ENCODE assay signal across 10 cellular contexts in genomic region chr13:111201304-111201940, GRCh38.
DNase-seq lines count a peak whose midpoint lies in the region; ATAC-seq and TF ChIP-seq lines count a peak whose summit lies in the region.
"Had no signal": no experiment of that assay in that cellular context is flagged by ENCODE, and none has a peak within 500 bp of the region (broad histone marks: within the 10 kb centered on the region; RNA-seq: fewer than 3 reads in every experiment).

No MANE protein-coding gene starts in this region.

- TF ChIP-seq CTCF in GM13976 (IDR thresholded peaks at IDR 0.05; ENCODE audit: borderline replicate concordance, control extremely low read depth, extremely low read depth, insufficient read depth, missing control alignments): no peak

- H3K36me3 ChIP-seq in CD4-positive, CD25-positive, alpha-beta regulatory T cell (ENCODE audit: control insufficient read depth, insufficient read depth, low read length): peaks cover 14% of the 10 kb centered on the region

- peak overlapping the region in 2 of 4 donors; percentile 15 to 52 for H3K4me3 Mint-ChIP-seq in CD4-positive, CD25-positive, alpha-beta regulatory T cell
- H3K4me3 Mint-ChIP-seq in T-cell: peak overlapping the region in 1 of 3 donors; percentile 62
- peak overlapping the region; percentile 18 to 88 (median 68) for H3K4me3 Mint-ChIP-seq in naive B cell
- H3K4me3 Mint-ChIP-seq: activated CD4-positive, alpha-beta memory T cell treated with anti-CD3 and anti-CD28 coated beads, Interleukin-2, amount 10 ng/mL, durations not matched to agents 7 days and 5 days had no signal

- H3K4me3 ChIP-seq in CD4-positive, CD25-positive, alpha-beta regulatory T cell (ENCODE audit: low read depth, low read length): no peak overlapping the region

- H3K27me3 ChIP-seq in CD4-positive, CD25-positive, alpha-beta regulatory T cell (ENCODE audit: control insufficient read depth, insufficient read depth, low read length): no peaks in the 10 kb centered on the region

- no peaks in the 10 kb centered on the region for H3K9me3 Mint-ChIP-seq in CD4-positive, CD25-positive, alpha-beta regulatory T cell
- no peaks in the 10 kb centered on the region for H3K9me3 Mint-ChIP-seq in T-cell
- peaks cover 0 to 2% (median 0%) of the 10 kb centered on the region in 7 donors for H3K9me3 Mint-ChIP-seq in naive B cell

- in situ Hi-C loops in GM13976 (cut with MboI; ENCODE audit: low sequenced_read_pairs, unreplicated experiment): loop anchor here (25.0 kb wide), 1 partner anchor 289 kb away; the partner anchor contains the start of gene ANKRD10

- CTCF ChIA-PET in T-cell (lab: Charles Lee): interaction anchor here (0.6 to 1.0 kb wide), 2 partner anchors 13 to 24 kb away, joined by 3 read pairs; no protein-coding TSS in a partner anchor

- H3K9me3 ChIP-seq in CD4-positive, CD25-positive, alpha-beta regulatory T cell (ENCODE audit: control insufficient read depth in 2 of 2, low read length in 2 of 2): no peaks in the 10 kb centered on the region

- peak overlapping the region; percentile 81 to 93 (median 88) for H3K27ac Mint-ChIP-seq in CD4-positive, CD25-positive, alpha-beta regulatory T cell
- H3K27ac Mint-ChIP-seq in T-cell: peak overlapping the region; percentile 61 to 75
- H3K27ac Mint-ChIP-seq in naive B cell: peak overlapping the region; percentile 84 to 95 (median 89)
- H3K27ac Mint-ChIP-seq: activated CD4-positive, alpha-beta memory T cell treated with anti-CD3 and anti-CD28 coated beads, Interleukin-2, amount 10 ng/mL, durations not matched to agents 7 days and 5 days had no signal

- H3K4me1 Mint-ChIP-seq in CD4-positive, CD25-positive, alpha-beta regulatory T cell: peaks cover 42 to 76% (median 54%) of the 10 kb centered on the region in 4 donors
- H3K4me1 Mint-ChIP-seq in T-cell: peaks cover 73 to 86% (median 81%) of the 10 kb centered on the region in 3 donors
- peaks cover 68 to 92% (median 89%) of the 10 kb centered on the region in 3 donors for H3K4me1 Mint-ChIP-seq in naive B cell

- peaks cover 40% of the 10 kb centered on the region for H3K4me1 ChIP-seq in CD4-positive, CD25-positive, alpha-beta regulatory T cell (ENCODE audit: control insufficient read depth, insufficient read depth, low read length, poor library complexity, severe bottlenecking)

- H3K27me3 Mint-ChIP-seq in CD4-positive, CD25-positive, alpha-beta regulatory T cell: no peaks in the 10 kb centered on the region
- H3K27me3 Mint-ChIP-seq in T-cell (no peaks in the 10 kb centered on the region), naive B cell (no peaks in the 10 kb centered on the region)
- H3K27me3 Mint-ChIP-seq: activated CD4-positive, alpha-beta memory T cell treated with anti-CD3 and anti-CD28 coated beads, Interleukin-2, amount 10 ng/mL, durations not matched to agents 7 days and 5 days had no signal

- peaks cover 28% of the 10 kb centered on the region for H3K36me3 Mint-ChIP-seq in CD4-positive, CD25-positive, alpha-beta regulatory T cell
- H3K36me3 Mint-ChIP-seq in T-cell: peaks cover 40% of the 10 kb centered on the region
- peaks cover 18 to 23% of the 10 kb centered on the region in 2 donors for H3K36me3 Mint-ChIP-seq in naive B cell

- POLR2A ChIA-PET in T-cell (lab: Charles Lee): no interaction called here

- no peak overlapping the region for H3K27ac ChIP-seq in CD4-positive, CD25-positive, alpha-beta regulatory T cell (ENCODE audit: insufficient read depth, low read length, poor library complexity, severe bottlenecking)

- ATAC-seq in CD4-positive, CD25-positive, alpha-beta regulatory T cell (ENCODE audit: low read depth in 2 of 2): no peak
- ATAC-seq in GM18868 (IDR thresholded peaks at IDR 0.05; ENCODE audit: unreplicated experiment) (peak; percentile 30), T-cell (replicated peaks in 1 of 4) (peak in 1 of 4 experiments; percentile 26), naive B cell (ENCODE audit: low read depth in 2 of 2) (peak; percentile 22 to 30), GM21367 (IDR thresholded peaks at IDR 0.05; ENCODE audit: unreplicated experiment) (no peak)

- no peak for DNase-seq in CD4-positive, CD25-positive, alpha-beta regulatory T cell
- no peak for DNase-seq in T-cell
- DNase-seq in naive B cell: no peak
- no peak for DNase-seq in GM13976 (ENCODE audit: low spot score)
- DNase-seq in anterior cingulate cortex (lab: John Stamatoyannopoulos, UW): no peak
- DNase-seq in hepatic stellate cell (ENCODE audit: low spot score): no peak
- DNase-seq: activated CD4-positive, alpha-beta memory T cell treated with anti-CD3 and anti-CD28 coated beads, Interleukin-2, amount 10 ng/mL, durations not matched to agents 7 days and 5 days; NCI-H82 had no signal

Comparison
In these comparisons a context has a peak if more than half of its experiments do, and no peak if none do; other contexts are left out.
1. ATAC-seq: peak in GM18868 (single experiment) and naive B cell (2 of 2); none in CD4-positive, CD25-positive, alpha-beta regulatory T cell (0 of 2) and GM21367 (single experiment).
2. Peak in every context shown above with its lines, with median percentiles within 50 percentile points of each other: H3K27ac Mint-ChIP-seq.